In the genomic region with DNA sequence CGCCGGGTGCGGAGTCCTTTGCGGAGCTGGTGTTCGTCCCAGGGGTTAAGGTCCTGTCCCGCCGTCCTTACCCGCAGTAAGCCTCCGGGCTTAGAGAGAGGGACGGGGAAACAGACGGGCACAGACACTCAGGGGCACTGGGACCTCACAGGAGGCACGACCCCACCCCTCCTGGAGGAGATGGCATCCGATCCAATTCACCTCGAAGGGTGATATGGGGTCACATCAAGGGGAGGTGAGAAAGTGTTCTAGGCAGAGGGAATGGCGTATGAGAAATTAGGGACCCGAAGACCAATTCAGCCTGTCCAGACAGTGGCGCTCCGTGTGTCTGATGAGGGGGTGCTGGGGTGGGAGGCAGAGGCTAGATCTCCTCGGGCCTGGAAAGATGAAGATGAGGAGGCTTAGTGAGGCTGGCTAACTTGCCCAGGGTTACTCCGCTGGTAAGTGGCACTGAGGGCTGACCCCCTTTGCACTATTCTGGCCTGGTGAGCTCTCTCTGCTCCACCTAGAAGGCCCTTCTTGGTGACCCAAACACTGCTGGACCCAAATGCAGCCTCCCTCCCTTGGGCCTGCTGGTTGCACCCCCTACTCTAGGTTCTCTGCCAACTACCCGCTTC, we compare ENCODE assay signal across 6 cellular contexts. TPM values are rescaled to one million over a fixed set of nuclear protein-coding genes. Genes with fewer than 3 reads are reported as not detected.
DNase-seq lines count a peak whose midpoint lies in the region; ATAC-seq and TF ChIP-seq lines count a peak whose summit lies in the region.

No MANE protein-coding gene starts in this region.

- no peak for TF ChIP-seq CTCF in brain (conservative IDR thresholded peaks at IDR 0.05)
- TF ChIP-seq CTCF in nephron progenitor cell (IDR thresholded peaks at IDR 0.05), result no peak
- TF ChIP-seq CTCF in GM10248 (IDR thresholded peaks at IDR 0.05; ENCODE audit: control extremely low read depth, extremely low read depth, low read depth, missing control alignments), result no peak

- peak overlapping the region in 3 of 5 experiments; percentile 90 to 100 (median 93) for H3K27ac Mint-ChIP-seq in brain
- peak overlapping the region; percentile 100 for H3K27ac Mint-ChIP-seq in nephron progenitor cell

- H3K9me3 Mint-ChIP-seq in brain (peaks cover 3 to 12% (median 7%) of the 10 kb centered on the region in 5 experiments), nephron progenitor cell (peaks cover 9% of the 10 kb centered on the region)

- H3K4me3 Mint-ChIP-seq in brain (peak overlapping the region in 4 of 5 experiments; percentile 54 to 84 (median 70)), nephron progenitor cell (peak overlapping the region; percentile 80)

- no peak for DNase-seq in nephron progenitor cell
- no peak for DNase-seq in GM10248 (ENCODE audit: extremely low spot score)
- DNase-seq in HuH-7.5 (ENCODE audit: low spot score), result no peak

- H3K4me1 Mint-ChIP-seq in brain (no peaks in the 10 kb centered on the region), nephron progenitor cell (peaks cover 43% of the 10 kb centered on the region)

- peaks cover 8% of the 10 kb centered on the region for H3K36me3 Mint-ChIP-seq in brain
- peaks cover 10% of the 10 kb centered on the region for H3K36me3 Mint-ChIP-seq in nephron progenitor cell (ENCODE audit: low read depth)

- H3K27me3 Mint-ChIP-seq in brain (peaks cover 39% of the 10 kb centered on the region), nephron progenitor cell (ENCODE audit: low read depth, poor library complexity) (peaks cover 6% of the 10 kb centered on the region)

- CTCF ChIA-PET in GM10248 (lab: Yijun Ruan, JAX), result interaction anchor here (1.1 to 5.4 kb wide), 8 partner anchors 10 to 480 kb away, joined by 3 to 42 read pairs (median 6); partner anchors contain the start of genes BTBD19, DYNLT4 and PLK3

- POLR2A ChIA-PET in GM10248 (lab: Yijun Ruan, JAX), result interaction anchor here (0.7 to 5.5 kb wide), 7 partner anchors 11 to 99 kb away, joined by 3 to 120 read pairs (median 3); partner anchors contain the start of genes BTBD19, DYNLT4 and PLK3

- ATAC-seq in GM21576 (IDR thresholded peaks at IDR 0.05; ENCODE audit: unreplicated experiment), result peak; percentile 2
- no peak for ATAC-seq in HG03342 (IDR thresholded peaks at IDR 0.05; ENCODE audit: unreplicated experiment)

RNA-seq across cellular contexts. Expression of gene BTBD19, which starts 12.1 kb away (rescaled TPM):
- polyA plus RNA-seq in brain (ENCODE audit: insufficient read depth, low read depth, low replicate concordance), result 0.42 TPM

RNA-seq across cellular contexts. Expression of gene DYNLT4, which starts 13.3 kb away (rescaled TPM):
- not detected for polyA plus RNA-seq in brain (ENCODE audit: insufficient read depth, low read depth, low replicate concordance)

RNA-seq across cellular contexts. Expression of gene PLK3, which starts 20.3 kb away (rescaled TPM):
- polyA plus RNA-seq in brain (ENCODE audit: insufficient read depth, low read depth, low replicate concordance), result 4.9 TPM

RNA-seq across cellular contexts. Expression of gene PTCH2, which starts 22.6 kb away (rescaled TPM):
- 0.71 TPM for polyA plus RNA-seq in brain (ENCODE audit: insufficient read depth, low read depth, low replicate concordance)

RNA-seq across cellular contexts. Expression of gene BEST4, which starts 32.5 kb away (rescaled TPM):
- 0.87 TPM for polyA plus RNA-seq in brain (ENCODE audit: insufficient read depth, low read depth, low replicate concordance)
